In the genomic region with DNA sequence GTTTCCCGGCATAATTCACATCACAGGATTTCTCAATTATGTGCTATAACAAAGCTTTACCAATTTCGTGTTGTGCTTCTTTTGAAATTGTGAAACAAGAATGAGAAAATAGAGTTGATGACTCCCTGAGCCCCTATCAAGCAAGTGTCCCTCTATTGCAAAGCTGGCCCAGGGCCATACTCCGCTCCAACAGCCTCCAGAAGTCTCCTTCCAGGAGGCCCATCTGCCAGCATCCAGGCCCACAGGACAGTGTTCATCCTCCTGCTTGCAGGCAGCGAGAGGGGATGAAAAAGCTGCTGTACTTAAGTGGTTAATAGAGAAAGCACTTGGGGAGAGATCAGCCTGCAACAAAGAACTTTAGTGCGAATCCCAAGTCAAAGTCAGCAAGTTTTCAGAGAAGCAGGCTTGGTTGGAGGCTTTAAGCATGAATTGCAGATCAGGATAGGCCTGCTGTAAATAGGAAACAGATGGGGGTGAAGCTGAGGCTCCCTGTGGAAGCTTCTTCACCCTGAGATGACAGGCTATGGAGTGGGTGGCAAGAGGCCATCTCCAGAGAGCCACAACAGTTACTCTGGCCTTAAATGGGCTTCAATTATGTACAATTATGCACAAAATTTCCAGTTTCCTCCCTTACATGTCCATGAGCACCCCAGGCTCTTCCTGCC, we compare ENCODE assay signal across 17 cellular contexts.
DNase-seq lines count a peak whose midpoint lies in the region; ATAC-seq and TF ChIP-seq lines count a peak whose summit lies in the region.
"Had no signal": no experiment of that assay in that cellular context is flagged by ENCODE, and none has a peak within 500 bp of the region (broad histone marks: within the 10 kb centered on the region; RNA-seq: fewer than 3 reads in every experiment).

No MANE protein-coding gene starts in this region.

- H3K27ac Mint-ChIP-seq in HFFc6: no peak overlapping the region; the same call in 1 of the 2 replicates
- H3K27ac Mint-ChIP-seq in activated CD4-positive, alpha-beta T cell treated with anti-CD3 and anti-CD28 coated beads, Interleukin-2, amount 10 ng/mL, durations not matched to agents 24 days and 14 days: no peak overlapping the region
- H3K27ac Mint-ChIP-seq: activated CD4-positive, alpha-beta memory T cell treated with anti-CD3 and anti-CD28 coated beads, Interleukin-2, amount 10 ng/mL, durations not matched to agents 7 days and 5 days; activated naive CD4-positive, alpha-beta T cell treated with anti-CD3 and anti-CD28 coated beads, Interleukin-2, amount 50 U/mL, for 72 hours; natural killer cell had no signal

- H3K4me1 Mint-ChIP-seq in HFFc6 (ENCODE audit: low read depth): peaks cover 43% of the 10 kb centered on the region
- H3K4me1 Mint-ChIP-seq in activated CD4-positive, alpha-beta T cell treated with anti-CD3 and anti-CD28 coated beads, Interleukin-2, amount 10 ng/mL, durations not matched to agents 24 days and 14 days: no peaks in the 10 kb centered on the region
- H3K4me1 Mint-ChIP-seq: activated CD4-positive, alpha-beta memory T cell treated with anti-CD3 and anti-CD28 coated beads, Interleukin-2, amount 10 ng/mL, durations not matched to agents 7 days and 5 days; natural killer cell had no signal

- no peak overlapping the region for H3K4me3 Mint-ChIP-seq in HFFc6
- H3K4me3 Mint-ChIP-seq in activated CD4-positive, alpha-beta T cell treated with anti-CD3 and anti-CD28 coated beads, Interleukin-2, amount 10 ng/mL, durations not matched to agents 24 days and 14 days: no peak overlapping the region
- H3K4me3 Mint-ChIP-seq: activated CD4-positive, alpha-beta memory T cell treated with anti-CD3 and anti-CD28 coated beads, Interleukin-2, amount 10 ng/mL, durations not matched to agents 7 days and 5 days; activated T-cell treated with anti-CD3 and anti-CD28 coated beads, Interleukin-2, amount 50 U/mL, for 4 hours; memory B cell; natural killer cell had no signal

- intact Hi-C loops in activated CD4-positive, alpha-beta T cell treated with anti-CD3 and anti-CD28 coated beads, Interleukin-2, amount 10 ng/mL, durations not matched to agents 24 days and 14 days (cut with micrococcal nuclease): loop anchor here (10.0 kb wide), 1 partner anchor 53 kb away; no protein-coding TSS in a partner anchor

- H3K27me3 Mint-ChIP-seq in HFFc6 (ENCODE audit: insufficient read depth): no peaks in the 10 kb centered on the region; the same call in 1 of the 2 replicates
- no peaks in the 10 kb centered on the region for H3K27me3 Mint-ChIP-seq in activated CD4-positive, alpha-beta T cell treated with anti-CD3 and anti-CD28 coated beads, Interleukin-2, amount 10 ng/mL, durations not matched to agents 24 days and 14 days
- H3K27me3 Mint-ChIP-seq: activated CD4-positive, alpha-beta memory T cell treated with anti-CD3 and anti-CD28 coated beads, Interleukin-2, amount 10 ng/mL, durations not matched to agents 7 days and 5 days had no signal

- H3K36me3 Mint-ChIP-seq in HFFc6 (ENCODE audit: low read depth): no peaks in the 10 kb centered on the region
- no peaks in the 10 kb centered on the region for H3K36me3 Mint-ChIP-seq in activated CD4-positive, alpha-beta T cell treated with anti-CD3 and anti-CD28 coated beads, Interleukin-2, amount 10 ng/mL, durations not matched to agents 24 days and 14 days (ENCODE audit: low read depth)
- H3K36me3 Mint-ChIP-seq: activated naive CD4-positive, alpha-beta T cell treated with anti-CD3 and anti-CD28 coated beads, Interleukin-2, amount 50 U/mL, for 72 hours; natural killer cell had no signal

- peak; percentile 38 for ATAC-seq in omental fat pad (ENCODE audit: low FRiP score)
- ATAC-seq: activated naive CD4-positive, alpha-beta T cell treated with anti-CD3 and anti-CD28 coated beads, Interleukin-2, amount 50 U/mL, for 72 hours; activated T-cell treated with anti-CD3 and anti-CD28 coated beads, Interleukin-2, amount 50 U/mL, for 4 hours; natural killer cell had no signal

- no peaks in the 10 kb centered on the region for H3K9me3 Mint-ChIP-seq in HFFc6
- H3K9me3 Mint-ChIP-seq in activated CD4-positive, alpha-beta T cell treated with anti-CD3 and anti-CD28 coated beads, Interleukin-2, amount 10 ng/mL, durations not matched to agents 24 days and 14 days: no peaks in the 10 kb centered on the region
- H3K9me3 Mint-ChIP-seq: activated CD4-positive, alpha-beta memory T cell treated with anti-CD3 and anti-CD28 coated beads, Interleukin-2, amount 10 ng/mL, durations not matched to agents 7 days and 5 days; natural killer cell had no signal

- TF ChIP-seq CTCF in HFFc6 (IDR thresholded peaks at IDR 0.05) (no peak), omental fat pad (IDR thresholded peaks at IDR 0.05) (no peak)

- peak; percentile 65 for DNase-seq in DMS 273 treated with DMSO at 0.1 percent for 48 hours (lab: John Stamatoyannopoulos, UW)
- peak; percentile 13 for DNase-seq in HFFc6
- DNase-seq in dedifferentiated amniotic fluid mesenchymal stem cell (ENCODE audit: extremely low spot score): peak; percentile 35
- DNase-seq in omental fat pad (ENCODE audit: low spot score): no peak
- no peak for DNase-seq in activated CD4-positive, alpha-beta T cell treated with anti-CD3 and anti-CD28 coated beads, Interleukin-2, amount 10 ng/mL, durations not matched to agents 24 days and 14 days
- DNase-seq in occipital lobe (lab: John Stamatoyannopoulos, UW): no peak
- DNase-seq in stimulated activated naive CD4-positive, alpha-beta T cell treated with Interleukin-2 at 50 U/mL for 16 hours (lab: John Stamatoyannopoulos, UW): no peak
- no peak for DNase-seq in germinal center (ENCODE audit: low spot score)
- DNase-seq: activated CD4-positive, alpha-beta memory T cell treated with anti-CD3 and anti-CD28 coated beads, Interleukin-2, amount 10 ng/mL, durations not matched to agents 7 days and 5 days; activated T-cell treated with anti-CD3 and anti-CD28 coated beads, Interleukin-2, amount 50 U/mL, for 4 hours; brain microvascular endothelial cell; islet precursor cell; natural killer cell; NCI-H1417; NCI-H226 had no signal

Comparison
In these comparisons a context has a peak if more than half of its experiments do, and no peak if none do; other contexts are left out.
1. DNase-seq: peak in DMS 273 treated with DMSO at 0.1 percent for 48 hours (single experiment), HFFc6 (single experiment) and dedifferentiated amniotic fluid mesenchymal stem cell (single experiment); none in omental fat pad (single experiment), activated CD4-positive, alpha-beta T cell treated with anti-CD3 and anti-CD28 coated beads, Interleukin-2, amount 10 ng/mL, durations not matched to agents 24 days and 14 days (single experiment), occipital lobe (single experiment), stimulated activated naive CD4-positive, alpha-beta T cell treated with Interleukin-2 at 50 U/mL for 16 hours (single experiment) and germinal center (single experiment).